ENCODE assay signal across 25 cellular contexts in genomic region chr12:56437430-56438176, GRCh38. TPM values are rescaled to one million over a fixed set of nuclear protein-coding genes. Genes with fewer than 3 reads are reported as not detected.
"Had no signal": no experiment of that assay in that cellular context is flagged by ENCODE, and none has a peak within 500 bp of the region (broad histone marks: within the 10 kb centered on the region; RNA-seq: fewer than 3 reads in every experiment).

No MANE protein-coding gene starts in this region.

- H3K4me3 ChIP-seq: dorsolateral prefrontal cortex, hepatocyte, lung, psoas muscle, thyroid gland had no signal

- ATAC-seq: foreskin keratinocyte, left lobe of liver, psoas muscle, right cardiac atrium had no signal

- H3K27ac ChIP-seq: dorsolateral prefrontal cortex, foreskin keratinocyte, hepatocyte, psoas muscle, thyroid gland, WERI-Rb-1 had no signal

- H3K36me3 ChIP-seq: thyroid gland, WERI-Rb-1 had no signal

- H3K27me3 ChIP-seq: dorsolateral prefrontal cortex, foreskin keratinocyte, hepatocyte, thyroid gland had no signal

- H3K4me3 Mint-ChIP-seq: activated naive CD8-positive, alpha-beta T cell treated with anti-CD3 and anti-CD28 coated beads for 36 hours had no signal

- H3K9me3 Mint-ChIP-seq: activated naive CD8-positive, alpha-beta T cell treated with anti-CD3 and anti-CD28 coated beads for 36 hours had no signal

- H3K4me2 ChIP-seq: hepatocyte had no signal

- H2AFZ ChIP-seq: hepatocyte had no signal

- DNase-seq: activated CD4-positive, alpha-beta T cell treated with anti-CD3 and anti-CD28 coated beads, Interleukin-2, amount 50 U/mL, for 4 hours; activated gamma-delta T cell treated with Interleukin-2 at 50 U/mL for 16 hours; activated naive CD8-positive, alpha-beta T cell treated with anti-CD3 and anti-CD28 coated beads for 36 hours; amygdala; dorsolateral prefrontal cortex; foreskin keratinocyte; kidney; midbrain; occipital lobe; psoas muscle; right cardiac atrium; stimulated activated CD4-positive, alpha-beta T cell treated with anti-CD3 and anti-CD28 coated beads, Interleukin-2, amount 100 ng/mL, for 24 hours; stimulated activated naive CD4-positive, alpha-beta T cell treated with Interleukin-2 at 50 U/mL for 16 hours; T-helper 1 cell; T1000; thyroid gland; WERI-Rb-1 had no signal

- H3K27ac Mint-ChIP-seq: activated naive CD8-positive, alpha-beta T cell treated with anti-CD3 and anti-CD28 coated beads for 36 hours had no signal

- H3K9me3 ChIP-seq: psoas muscle, thyroid gland had no signal

- H3K27me3 Mint-ChIP-seq: activated naive CD8-positive, alpha-beta T cell treated with anti-CD3 and anti-CD28 coated beads for 36 hours had no signal

RNA-seq across cellular contexts. Expression of gene MIP, which starts 16.9 kb away (rescaled TPM):
- total RNA-seq: activated naive CD8-positive, alpha-beta T cell treated with anti-CD3 and anti-CD28 coated beads for 36 hours; fibroblast of lung; foreskin keratinocyte; hepatocyte; kidney; lung; psoas muscle; skeletal muscle tissue; subcutaneous adipose tissue; thyroid gland; urinary bladder had no signal
- polyA plus RNA-seq: fibroblast of lung, foreskin keratinocyte, hepatocyte, neural cell, urinary bladder had no signal

RNA-seq across cellular contexts. Expression of gene GLS2, which starts 50.4 kb away (rescaled TPM):
- total RNA-seq: skeletal muscle tissue had no signal
